Comparison of ENCODE assay signal across 25 cellular contexts in genomic region chr14:33742166-33742565, GRCh38.
"Had no signal": no experiment of that assay in that cellular context is flagged by ENCODE, and none has a peak within 500 bp of the region (broad histone marks: within the 10 kb centered on the region; RNA-seq: fewer than 3 reads in every experiment).

No MANE protein-coding gene starts in this region.

- DNase-seq: dorsolateral prefrontal cortex; effector CD4-positive, alpha-beta T cell; foreskin fibroblast; gastrocnemius medialis; heart left ventricle; kidney; natural killer cell; occipital lobe; ovary; posterior cingulate gyrus; psoas muscle; right cardiac atrium; sigmoid colon; stimulated activated CD4-positive, alpha-beta T cell treated with anti-CD3 and anti-CD28 coated beads, Interleukin-15, amount 100 ng/mL, for 24 hours; stimulated activated CD4-positive, alpha-beta T cell treated with anti-CD3 and anti-CD28 coated beads, Interleukin-2, amount 100 ng/mL, for 48 hours; stimulated activated naive B cell treated with anti-CD40 and anti-IgM and Interleukin-4, amounts not matched to agents 10 μg/mL and 1 μg/mL and 100 μg/mL, for 72 hours; upper lobe of left lung had no signal

- H3K27me3 ChIP-seq: dorsolateral prefrontal cortex, gastrocnemius medialis, heart left ventricle, hepatocyte, ovary, sigmoid colon, tibial nerve, upper lobe of left lung had no signal

- H3K4me3 ChIP-seq: dorsolateral prefrontal cortex, gastrocnemius medialis, heart left ventricle, hepatocyte, lung, ovary, psoas muscle, sigmoid colon, skin epidermis, thoracic aorta, tibial nerve, upper lobe of left lung had no signal

- H3K9me3 ChIP-seq: gastrocnemius medialis, ovary, sigmoid colon had no signal

- H3K27me3 Mint-ChIP-seq: memory B cell; stimulated activated naive B cell treated with anti-CD40 and anti-IgM and Interleukin-4, amounts not matched to agents 10 μg/mL and 1 μg/mL and 100 μg/mL, for 72 hours had no signal

- H3K27ac Mint-ChIP-seq: memory B cell; natural killer cell; stimulated activated naive B cell treated with anti-CD40 and anti-IgM and Interleukin-4, amounts not matched to agents 10 μg/mL and 1 μg/mL and 100 μg/mL, for 72 hours; stimulated activated naive CD8-positive, alpha-beta T cell treated with anti-CD3 and anti-CD28 coated beads, Interleukin-15, Interleukin-2, amounts not matched to agents 100 ng/mL and 50 ng/mL, for 24 hours had no signal

- H3K36me3 Mint-ChIP-seq: memory B cell; natural killer cell; stimulated activated naive B cell treated with anti-CD40 and anti-IgM and Interleukin-4, amounts not matched to agents 10 μg/mL and 1 μg/mL and 100 μg/mL, for 72 hours had no signal

- H3K9me3 Mint-ChIP-seq: natural killer cell; stimulated activated naive CD8-positive, alpha-beta T cell treated with anti-CD3 and anti-CD28 coated beads, Interleukin-15, Interleukin-2, amounts not matched to agents 100 ng/mL and 50 ng/mL, for 24 hours had no signal

- H3K4me1 Mint-ChIP-seq: memory B cell; natural killer cell; stimulated activated naive B cell treated with anti-CD40 and anti-IgM and Interleukin-4, amounts not matched to agents 10 μg/mL and 1 μg/mL and 100 μg/mL, for 72 hours had no signal

- H3K4me1 ChIP-seq: gastrocnemius medialis, heart left ventricle, psoas muscle, sigmoid colon, tibial nerve, upper lobe of left lung had no signal

- H3K79me2 ChIP-seq: hepatocyte had no signal

- H3K4me3 Mint-ChIP-seq: memory B cell; natural killer cell; stimulated activated naive B cell treated with anti-CD40 and anti-IgM and Interleukin-4, amounts not matched to agents 10 μg/mL and 1 μg/mL and 100 μg/mL, for 72 hours; stimulated activated naive CD8-positive, alpha-beta T cell treated with anti-CD3 and anti-CD28 coated beads, Interleukin-15, Interleukin-2, amounts not matched to agents 100 ng/mL and 50 ng/mL, for 24 hours had no signal

- H3K36me3 ChIP-seq: gastrocnemius medialis, heart left ventricle, ovary, sigmoid colon, thoracic aorta, upper lobe of left lung had no signal

- H3K27ac ChIP-seq: dorsolateral prefrontal cortex, gastrocnemius medialis, heart left ventricle, hepatocyte, ovary, psoas muscle, sigmoid colon, skin epidermis, thoracic aorta, tibial nerve, upper lobe of left lung had no signal

- H3K4me2 ChIP-seq: hepatocyte had no signal

- ATAC-seq: gastrocnemius medialis; heart left ventricle; left lobe of liver; natural killer cell; psoas muscle; right cardiac atrium; stimulated activated naive B cell treated with anti-CD40 and anti-IgM and Interleukin-4, amounts not matched to agents 10 μg/mL and 1 μg/mL and 100 μg/mL, for 72 hours had no signal

- H2AFZ ChIP-seq: hepatocyte had no signal
